ENCODE assay signal across 18 cellular contexts in the genomic region with DNA sequence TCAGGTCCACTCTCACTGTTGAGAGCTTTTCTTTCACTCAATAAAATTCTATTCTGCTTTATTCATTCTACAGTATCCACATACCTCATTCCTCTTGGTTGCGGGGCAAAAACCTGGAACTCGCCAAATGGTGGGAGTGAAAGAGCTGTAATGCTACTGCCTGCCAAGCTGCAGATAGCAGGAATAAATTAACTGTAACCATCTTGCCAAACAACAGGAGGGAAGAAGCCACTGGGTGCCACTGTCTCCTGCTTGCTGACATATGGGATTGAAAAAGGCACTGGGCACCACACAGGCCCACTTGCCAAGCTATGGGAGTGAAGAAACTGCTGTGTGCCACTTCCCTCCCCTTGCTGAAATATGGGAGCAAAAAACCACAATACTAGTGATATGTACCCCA.
"Had no signal": no experiment of that assay in that cellular context is flagged by ENCODE, and none has a peak within 500 bp of the region (broad histone marks: within the 10 kb centered on the region; RNA-seq: fewer than 3 reads in every experiment).

No MANE protein-coding gene starts in this region.

- DNase-seq: colonic mucosa; cortex of kidney; dermis blood vessel endothelial cell; effector CD4-positive, alpha-beta T cell; effector CD8-positive, alpha-beta T cell; effector memory CD4-positive, alpha-beta T cell; effector memory CD8-positive, alpha-beta T cell; endodermal cell; erythroblast; esophagus squamous epithelium; foreskin fibroblast; foreskin keratinocyte; foreskin melanocyte; gastrocnemius medialis; glutamatergic neuron; head of caudate nucleus; heart left ventricle; heart right ventricle had no signal
